ENCODE assay signal across 1 cellular context in genomic region chr11:46917109-46918086, GRCh38.
TF ChIP-seq lines count a peak whose summit lies in the region.

No MANE protein-coding gene starts in this region.

TF ChIP-seq in GM23338, 12 proteins besides CTCF, POLR2A, EP300 and RAD21 (continued from another document):
- TF ChIP-seq, protein P1, sequence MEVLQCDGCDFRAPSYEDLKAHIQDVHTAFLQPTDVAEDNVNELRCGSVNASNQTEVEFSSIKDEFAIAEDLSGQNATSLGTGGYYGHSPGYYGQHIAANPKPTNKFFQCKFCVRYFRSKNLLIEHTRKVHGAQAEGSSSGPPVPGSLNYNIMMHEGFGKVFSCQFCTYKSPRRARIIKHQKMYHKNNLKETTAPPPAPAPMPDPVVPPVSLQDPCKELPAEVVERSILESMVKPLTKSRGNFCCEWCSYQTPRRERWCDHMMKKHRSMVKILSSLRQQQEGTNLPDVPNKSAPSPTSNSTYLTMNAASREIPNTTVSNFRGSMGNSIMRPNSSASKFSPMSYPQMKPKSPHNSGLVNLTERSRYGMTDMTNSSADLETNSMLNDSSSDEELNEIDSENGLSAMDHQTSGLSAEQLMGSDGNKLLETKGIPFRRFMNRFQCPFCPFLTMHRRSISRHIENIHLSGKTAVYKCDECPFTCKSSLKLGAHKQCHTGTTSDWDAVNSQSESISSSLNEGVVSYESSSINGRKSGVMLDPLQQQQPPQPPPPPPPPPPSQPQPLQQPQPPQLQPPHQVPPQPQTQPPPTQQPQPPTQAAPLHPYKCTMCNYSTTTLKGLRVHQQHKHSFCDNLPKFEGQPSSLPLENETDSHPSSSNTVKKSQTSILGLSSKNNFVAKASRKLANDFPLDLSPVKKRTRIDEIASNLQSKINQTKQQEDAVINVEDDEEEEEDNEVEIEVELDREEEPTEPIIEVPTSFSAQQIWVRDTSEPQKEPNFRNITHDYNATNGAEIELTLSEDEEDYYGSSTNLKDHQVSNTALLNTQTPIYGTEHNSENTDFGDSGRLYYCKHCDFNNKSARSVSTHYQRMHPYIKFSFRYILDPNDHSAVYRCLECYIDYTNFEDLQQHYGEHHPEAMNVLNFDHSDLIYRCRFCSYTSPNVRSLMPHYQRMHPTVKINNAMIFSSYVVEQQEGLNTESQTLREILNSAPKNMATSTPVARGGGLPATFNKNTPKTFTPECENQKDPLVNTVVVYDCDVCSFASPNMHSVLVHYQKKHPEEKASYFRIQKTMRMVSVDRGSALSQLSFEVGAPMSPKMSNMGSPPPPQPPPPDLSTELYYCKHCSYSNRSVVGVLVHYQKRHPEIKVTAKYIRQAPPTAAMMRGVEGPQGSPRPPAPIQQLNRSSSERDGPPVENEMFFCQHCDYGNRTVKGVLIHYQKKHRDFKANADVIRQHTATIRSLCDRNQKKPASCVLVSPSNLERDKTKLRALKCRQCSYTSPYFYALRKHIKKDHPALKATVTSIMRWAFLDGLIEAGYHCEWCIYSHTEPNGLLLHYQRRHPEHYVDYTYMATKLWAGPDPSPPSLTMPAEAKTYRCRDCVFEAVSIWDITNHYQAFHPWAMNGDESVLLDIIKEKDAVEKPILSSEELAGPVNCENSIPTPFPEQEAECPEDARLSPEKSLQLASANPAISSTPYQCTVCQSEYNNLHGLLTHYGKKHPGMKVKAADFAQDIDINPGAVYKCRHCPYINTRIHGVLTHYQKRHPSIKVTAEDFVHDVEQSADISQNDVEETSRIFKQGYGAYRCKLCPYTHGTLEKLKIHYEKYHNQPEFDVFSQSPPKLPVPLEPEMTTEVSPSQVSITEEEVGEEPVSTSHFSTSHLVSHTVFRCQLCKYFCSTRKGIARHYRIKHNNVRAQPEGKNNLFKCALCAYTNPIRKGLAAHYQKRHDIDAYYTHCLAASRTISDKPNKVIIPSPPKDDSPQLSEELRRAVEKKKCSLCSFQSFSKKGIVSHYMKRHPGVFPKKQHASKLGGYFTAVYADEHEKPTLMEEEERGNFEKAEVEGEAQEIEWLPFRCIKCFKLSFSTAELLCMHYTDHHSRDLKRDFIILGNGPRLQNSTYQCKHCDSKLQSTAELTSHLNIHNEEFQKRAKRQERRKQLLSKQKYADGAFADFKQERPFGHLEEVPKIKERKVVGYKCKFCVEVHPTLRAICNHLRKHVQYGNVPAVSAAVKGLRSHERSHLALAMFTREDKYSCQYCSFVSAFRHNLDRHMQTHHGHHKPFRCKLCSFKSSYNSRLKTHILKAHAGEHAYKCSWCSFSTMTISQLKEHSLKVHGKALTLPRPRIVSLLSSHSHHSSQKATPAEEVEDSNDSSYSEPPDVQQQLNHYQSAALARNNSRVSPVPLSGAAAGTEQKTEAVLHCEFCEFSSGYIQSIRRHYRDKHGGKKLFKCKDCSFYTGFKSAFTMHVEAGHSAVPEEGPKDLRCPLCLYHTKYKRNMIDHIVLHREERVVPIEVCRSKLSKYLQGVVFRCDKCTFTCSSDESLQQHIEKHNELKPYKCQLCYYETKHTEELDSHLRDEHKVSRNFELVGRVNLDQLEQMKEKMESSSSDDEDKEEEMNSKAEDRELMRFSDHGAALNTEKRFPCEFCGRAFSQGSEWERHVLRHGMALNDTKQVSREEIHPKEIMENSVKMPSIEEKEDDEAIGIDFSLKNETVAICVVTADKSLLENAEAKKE (CRISPR knock-in tag; IDR thresholded peaks at IDR 0.05), result no peak
